30 cellular contexts compared by ENCODE assay signal in genomic region chr10:6497524-6498140, GRCh38.
DNase-seq lines count a peak whose midpoint lies in the region; ATAC-seq and TF ChIP-seq lines count a peak whose summit lies in the region.
"Had no signal": no experiment of that assay in that cellular context is flagged by ENCODE, and none has a peak within 500 bp of the region (broad histone marks: within the 10 kb centered on the region; RNA-seq: fewer than 3 reads in every experiment).

No MANE protein-coding gene starts in this region.

- H3K27ac ChIP-seq in vagina, result no peak overlapping the region
- H3K27ac ChIP-seq: cardiac muscle cell, colonic mucosa, neutrophil, sigmoid colon, thoracic aorta had no signal

- intact Hi-C loops in vagina (cut with DNase I), result no loop called here

- DNase-seq in activated naive CD4-positive, alpha-beta T cell (lab: John Stamatoyannopoulos, UW), result no peak
- no peak for DNase-seq in T-helper 2 cell treated with Interferon-gamma antibody and Interleukin-4, amounts not matched to agents 5 μg/mL and 100 μg/mL, for 36 hours (ENCODE audit: low spot score)
- DNase-seq in immature natural killer cell, result no peak
- DNase-seq in stimulated activated effector memory CD8-positive, alpha-beta T cell treated with anti-CD3 and anti-CD28 coated beads, Interleukin-12 subunit alpha, Interleukin-12 subunit beta, amount 100 ng/mL, for 72 hours (ENCODE audit: low spot score in 2 of 2), result no peak
- DNase-seq in DMS 273 treated with DMSO at 0.1 percent for 48 hours (lab: John Stamatoyannopoulos, UW), result no peak
- no peak for DNase-seq in vagina (ENCODE audit: extremely low spot score in 2 of 2)
- DNase-seq: activated naive CD4-positive, alpha-beta T cell treated with anti-CD3 and anti-CD28 coated beads, Interleukin-2, amount 10 ng/mL, durations not matched to agents 7 days and 5 days; activated T-cell treated with anti-CD3 and anti-CD28 coated beads, Interleukin-2, amount 50 U/mL, for 1 hour; aorta; Caco-2; colonic mucosa; effector memory CD8-positive, alpha-beta T cell; erythroblast; H9; heart left ventricle; mammary epithelial cell; NCI-H1105; NCI-H2029 treated with DMSO at 0.1 percent for 48 hours; NCI-H2227 treated with DMSO at 0.1 percent for 48 hours; NCI-H526 treated with DMSO at 0.1 percent for 48 hours; Peyer's patch; SIG-M5; sigmoid colon; stimulated activated naive CD4-positive, alpha-beta T cell treated with Interleukin-2 at 50 U/mL for 16 hours had no signal

- no peak for ATAC-seq in stimulated activated effector memory CD8-positive, alpha-beta T cell treated with anti-CD3 and anti-CD28 coated beads, Interleukin-12 subunit alpha, Interleukin-12 subunit beta, amount 100 ng/mL, for 72 hours
- ATAC-seq in GM18907 (IDR thresholded peaks at IDR 0.05; ENCODE audit: unreplicated experiment), result no peak
- ATAC-seq: heart left ventricle had no signal

- no peak for TF ChIP-seq CTCF in vagina (IDR thresholded peaks at IDR 0.05)

- no peak overlapping the region for H3K4me3 Mint-ChIP-seq in activated naive CD4-positive, alpha-beta T cell treated with anti-CD3 and anti-CD28 coated beads, Interleukin-2, amount 50 U/mL, for 24 hours
- peak overlapping the region; percentile 78 for H3K4me3 Mint-ChIP-seq in T-helper 2 cell treated with Interferon-gamma antibody and Interleukin-4, amounts not matched to agents 5 μg/mL and 100 μg/mL, for 36 hours
- H3K4me3 Mint-ChIP-seq in immature natural killer cell, result peak overlapping the region in 3 of 5 donors; percentile 20 to 82 (median 77)
- peak overlapping the region; percentile 47 for H3K4me3 Mint-ChIP-seq in stimulated activated effector memory CD8-positive, alpha-beta T cell treated with anti-CD3 and anti-CD28 coated beads, Interleukin-12 subunit alpha, Interleukin-12 subunit beta, amount 100 ng/mL, for 72 hours
- H3K4me3 Mint-ChIP-seq: B cell, H9 had no signal

- H3K36me3 Mint-ChIP-seq in activated naive CD4-positive, alpha-beta T cell treated with anti-CD3 and anti-CD28 coated beads, Interleukin-2, amount 50 U/mL, for 24 hours, result peaks cover 29% of the 10 kb centered on the region
- peaks cover 46% of the 10 kb centered on the region for H3K36me3 Mint-ChIP-seq in T-helper 2 cell treated with Interferon-gamma antibody and Interleukin-4, amounts not matched to agents 5 μg/mL and 100 μg/mL, for 36 hours (ENCODE audit: low read depth)
- H3K36me3 Mint-ChIP-seq in immature natural killer cell, result peaks cover 27 to 41% (median 29%) of the 10 kb centered on the region in 3 donors
- H3K36me3 Mint-ChIP-seq in stimulated activated effector memory CD8-positive, alpha-beta T cell treated with anti-CD3 and anti-CD28 coated beads, Interleukin-12 subunit alpha, Interleukin-12 subunit beta, amount 100 ng/mL, for 72 hours, result peaks cover 23% of the 10 kb centered on the region

- peak overlapping the region; percentile 8 for H3K27ac Mint-ChIP-seq in activated naive CD4-positive, alpha-beta T cell treated with anti-CD3 and anti-CD28 coated beads, Interleukin-2, amount 50 U/mL, for 24 hours
- peak overlapping the region; percentile 33 for H3K27ac Mint-ChIP-seq in T-helper 2 cell treated with Interferon-gamma antibody and Interleukin-4, amounts not matched to agents 5 μg/mL and 100 μg/mL, for 36 hours
- H3K27ac Mint-ChIP-seq in immature natural killer cell, result peak overlapping the region in 2 of 6 donors; percentile 96 to 98
- H3K27ac Mint-ChIP-seq in stimulated activated effector memory CD8-positive, alpha-beta T cell treated with anti-CD3 and anti-CD28 coated beads, Interleukin-12 subunit alpha, Interleukin-12 subunit beta, amount 100 ng/mL, for 72 hours, result peak overlapping the region; percentile 83
- H3K27ac Mint-ChIP-seq: B cell, H9 had no signal

- H3K27me3 Mint-ChIP-seq in activated naive CD4-positive, alpha-beta T cell treated with anti-CD3 and anti-CD28 coated beads, Interleukin-2, amount 50 U/mL, for 24 hours, result no peaks in the 10 kb centered on the region
- no peaks in the 10 kb centered on the region for H3K27me3 Mint-ChIP-seq in T-helper 2 cell treated with Interferon-gamma antibody and Interleukin-4, amounts not matched to agents 5 μg/mL and 100 μg/mL, for 36 hours (ENCODE audit: low read depth)
- peaks cover 0 to 7% (median 1%) of the 10 kb centered on the region in 3 donors for H3K27me3 Mint-ChIP-seq in immature natural killer cell (ENCODE audit: low read depth in 3 of 3)
- H3K27me3 Mint-ChIP-seq: activated naive CD4-positive, alpha-beta T cell treated with anti-CD3 and anti-CD28 coated beads, Interleukin-2, amount 10 ng/mL, durations not matched to agents 7 days and 5 days; effector memory CD8-positive, alpha-beta T cell had no signal

- H3K4me1 ChIP-seq in vagina, result no peaks in the 10 kb centered on the region
- H3K4me1 ChIP-seq: Caco-2, colonic mucosa, Peyer's patch, sigmoid colon had no signal

- no peaks in the 10 kb centered on the region for H3K9me3 ChIP-seq in vagina
- H3K9me3 ChIP-seq: Caco-2, colonic mucosa, heart left ventricle, neutrophil, Peyer's patch, sigmoid colon, thoracic aorta had no signal

- H3K27me3 ChIP-seq in vagina, result no peaks in the 10 kb centered on the region
- H3K27me3 ChIP-seq: cardiac muscle cell, colonic mucosa, neutrophil, Peyer's patch, sigmoid colon had no signal

- no peak overlapping the region for H3K4me3 ChIP-seq in vagina
- H3K4me3 ChIP-seq: cardiac muscle cell, colonic mucosa, heart left ventricle, Peyer's patch, sigmoid colon, thoracic aorta had no signal

- peaks cover 43% of the 10 kb centered on the region for H3K4me1 Mint-ChIP-seq in activated naive CD4-positive, alpha-beta T cell treated with anti-CD3 and anti-CD28 coated beads, Interleukin-2, amount 50 U/mL, for 24 hours
- H3K4me1 Mint-ChIP-seq in T-helper 2 cell treated with Interferon-gamma antibody and Interleukin-4, amounts not matched to agents 5 μg/mL and 100 μg/mL, for 36 hours (ENCODE audit: low read depth), result peaks cover 37% of the 10 kb centered on the region
- peaks cover 18 to 20% of the 10 kb centered on the region in 2 donors for H3K4me1 Mint-ChIP-seq in immature natural killer cell
- H3K4me1 Mint-ChIP-seq in stimulated activated effector memory CD8-positive, alpha-beta T cell treated with anti-CD3 and anti-CD28 coated beads, Interleukin-12 subunit alpha, Interleukin-12 subunit beta, amount 100 ng/mL, for 72 hours, result peaks cover 33% of the 10 kb centered on the region
- H3K4me1 Mint-ChIP-seq: H9 had no signal

- H3K36me3 ChIP-seq in vagina, result no peaks in the 10 kb centered on the region
- H3K36me3 ChIP-seq: cardiac muscle cell, colonic mucosa, heart left ventricle, neutrophil, Peyer's patch, sigmoid colon, thoracic aorta had no signal

- no peaks in the 10 kb centered on the region for H3K9me3 Mint-ChIP-seq in activated naive CD4-positive, alpha-beta T cell treated with anti-CD3 and anti-CD28 coated beads, Interleukin-2, amount 50 U/mL, for 24 hours
- no peaks in the 10 kb centered on the region for H3K9me3 Mint-ChIP-seq in T-helper 2 cell treated with Interferon-gamma antibody and Interleukin-4, amounts not matched to agents 5 μg/mL and 100 μg/mL, for 36 hours
- H3K9me3 Mint-ChIP-seq in immature natural killer cell, result no peaks in the 10 kb centered on the region
- no peaks in the 10 kb centered on the region for H3K9me3 Mint-ChIP-seq in stimulated activated effector memory CD8-positive, alpha-beta T cell treated with anti-CD3 and anti-CD28 coated beads, Interleukin-12 subunit alpha, Interleukin-12 subunit beta, amount 100 ng/mL, for 72 hours
- H3K9me3 Mint-ChIP-seq: activated naive CD4-positive, alpha-beta T cell treated with anti-CD3 and anti-CD28 coated beads, Interleukin-2, amount 10 ng/mL, durations not matched to agents 7 days and 5 days; effector memory CD8-positive, alpha-beta T cell; H9 had no signal

- no peak for TF ChIP-seq POLR2A in vagina (IDR thresholded peaks at IDR 0.05)
